12 cellular contexts compared by ENCODE assay signal in the genomic region with DNA sequence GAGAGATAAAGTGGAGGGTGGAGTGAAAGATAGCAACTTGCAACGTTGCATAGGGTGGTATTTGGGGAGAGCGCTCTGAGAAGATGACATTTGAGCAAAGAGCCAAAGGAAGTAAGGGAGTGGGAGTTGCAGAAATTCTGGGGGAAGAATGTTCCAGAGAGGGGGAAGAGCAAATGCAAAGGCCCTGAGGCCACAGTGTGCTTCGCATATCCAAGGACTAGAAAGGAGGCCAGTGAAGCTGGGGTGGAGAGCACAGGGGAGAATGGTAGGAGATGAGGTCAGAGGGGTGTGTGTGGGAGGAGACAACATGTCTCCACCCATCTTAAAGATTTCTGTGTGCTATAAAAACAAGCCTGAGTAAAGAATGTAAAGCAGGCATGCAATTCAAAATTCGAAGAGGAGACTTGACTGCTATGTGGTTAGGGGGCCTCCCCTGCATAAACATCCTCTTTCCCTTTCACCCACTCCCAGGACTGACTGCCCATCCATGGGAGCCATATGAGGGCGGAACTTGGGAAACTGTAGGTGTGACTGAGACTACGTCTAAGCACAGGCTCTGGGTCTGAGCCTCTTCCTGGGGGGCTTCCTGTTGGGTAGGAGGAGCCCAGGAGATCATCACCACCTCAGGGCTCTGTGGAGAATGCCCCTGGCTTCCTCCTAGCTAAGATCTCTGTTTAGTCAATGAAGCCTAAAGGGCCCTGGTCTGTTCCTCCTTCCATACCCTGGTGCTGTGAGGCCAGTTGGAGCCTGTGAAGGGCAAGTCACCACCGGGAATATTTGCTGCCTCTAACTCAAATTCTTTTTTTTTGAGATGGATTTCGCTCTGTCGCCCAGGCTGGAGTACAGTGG. TPM values are rescaled to one million over a fixed set of nuclear protein-coding genes. Genes with fewer than 3 reads are reported as not detected.
A peak's percentile ranks its signal among the peaks of the same experiment; 100 is the strongest.
DNase-seq lines count a peak whose midpoint lies in the region; ATAC-seq, FAIRE-seq and TF ChIP-seq lines count a peak whose summit lies in the region.
"Had no signal": no experiment of that assay in that cellular context is flagged by ENCODE, and none has a peak within 500 bp of the region (broad histone marks: within the 10 kb centered on the region; RNA-seq: fewer than 3 reads in every experiment).

No MANE protein-coding gene starts in this region.

- FAIRE-seq in H54 (lab: Jason Lieb, UNC) = peak; percentile 68

- no peaks in the 10 kb centered on the region for H3K27me3 ChIP-seq in ACC112 (ENCODE audit: insufficient read depth, low read length)

- peak overlapping the region; percentile 65 for H3K27ac ChIP-seq in ACC112 (ENCODE audit: low read depth, low read length)

- intact Hi-C loops in Right ventricle myocardium superior (cut with DNase I) = no loop called here

- no peak for TF ChIP-seq POLR2A in H54 (IDR thresholded peaks at IDR 0.05; ENCODE audit: low read depth, low read length)

- H3K4me1 ChIP-seq in ACC112 (ENCODE audit: control insufficient read depth, insufficient read depth, low read length, unreplicated experiment) = peaks cover 24% of the 10 kb centered on the region
- H3K4me1 ChIP-seq: prostate gland had no signal

- no peak overlapping the region for H2AFZ ChIP-seq in ACC112 (ENCODE audit: low read length, unreplicated experiment)

- peaks cover 20% of the 10 kb centered on the region for H3K79me2 ChIP-seq in ACC112 (ENCODE audit: control insufficient read depth, insufficient read depth, low read length, unreplicated experiment)

- DNase-seq in H54 (ENCODE audit: insufficient read length, low spot score) = peak; percentile 33
- peak; percentile 60 for DNase-seq in UCSD-AML1 (lab: John Stamatoyannopoulos, UW; ENCODE audit: unreplicated experiment)
- DNase-seq in islet precursor cell = peak; percentile 86
- no peak for DNase-seq in COLO668 (lab: John Stamatoyannopoulos, UW; ENCODE audit: unreplicated experiment)
- no peak for DNase-seq in Right ventricle myocardium superior
- no peak for DNase-seq in HuH-7.5 (ENCODE audit: low spot score)
- DNase-seq in NCI-H345 treated with DMSO at 0.1 percent for 48 hours (lab: John Stamatoyannopoulos, UW; ENCODE audit: unreplicated experiment) = no peak
- DNase-seq: DMS153, H7, NCI-H2029 had no signal

- no peak overlapping the region for H3K4me3 ChIP-seq in ACC112 (ENCODE audit: low read depth, low read length)
- H3K4me3 ChIP-seq: prostate gland had no signal

- 0 out of 2 replicates have a peak, but pooled peaks cover 3% of the 10 kb centered on the region for H3K36me3 ChIP-seq in ACC112 (ENCODE audit: insufficient read depth, low read length)
- H3K36me3 ChIP-seq: prostate gland had no signal

- ATAC-seq in Right ventricle myocardium superior (ENCODE audit: poor library complexity) = no peak

RNA-seq across cellular contexts. Expression of a gene that starts 2.9 kb away (rescaled TPM):
- 334 TPM for total RNA-seq in Right ventricle myocardium superior

Comparison
In these comparisons a context has a peak if more than half of its experiments do, and no peak if none do; other contexts are left out.
1. DNase-seq: peak in H54 (single experiment), UCSD-AML1 (single experiment) and islet precursor cell (single experiment); none in COLO668 (single experiment), Right ventricle myocardium superior (single experiment), HuH-7.5 (single experiment) and NCI-H345 treated with DMSO at 0.1 percent for 48 hours (single experiment).